1 cellular context compared by ENCODE assay signal in genomic region chr2:237444026-237444425, GRCh38.
TF ChIP-seq lines count a peak whose summit lies in the region.

No MANE protein-coding gene starts in this region.

TF ChIP-seq in IMR-90, 13 proteins besides CTCF, POLR2A, EP300 and RAD21:
- TF ChIP-seq NFE2L2 (IDR thresholded peaks at IDR 0.05; ENCODE audit: low read depth, low read length) = no peak
- TF ChIP-seq CEBPB (IDR thresholded peaks at IDR 0.05; ENCODE audit: low read depth, low read length) = no peak
- TF ChIP-seq MXI1 (IDR thresholded peaks at IDR 0.05; ENCODE audit: borderline replicate concordance, low read depth, low read length) = no peak
- TF ChIP-seq ELK1 (IDR thresholded peaks at IDR 0.05; ENCODE audit: borderline replicate concordance, low read depth, low read length) = no peak
- no peak for TF ChIP-seq SMC3 (IDR thresholded peaks at IDR 0.05; ENCODE audit: low read depth, low read length)
- no peak for TF ChIP-seq MAFK (IDR thresholded peaks at IDR 0.05; ENCODE audit: low read depth, low read length)
